ENCODE assay signal across 1 cellular context in genomic region chr1:54996869-54997710, GRCh38.
TF ChIP-seq lines count a peak whose summit lies in the region.

No MANE protein-coding gene starts in this region.

TF ChIP-seq in endothelial cell of umbilical vein, 7 proteins besides CTCF, POLR2A, EP300 and RAD21 (continued from another document):
- peak; percentile 82 for TF ChIP-seq EZH2 (IDR thresholded peaks at IDR 0.05; ENCODE audit: borderline replicate concordance, low read depth, low read length, severe bottlenecking)
- TF ChIP-seq MAX (IDR thresholded peaks at IDR 0.05; ENCODE audit: insufficient read depth, insufficient read length) = no peak
